In the genomic region with DNA sequence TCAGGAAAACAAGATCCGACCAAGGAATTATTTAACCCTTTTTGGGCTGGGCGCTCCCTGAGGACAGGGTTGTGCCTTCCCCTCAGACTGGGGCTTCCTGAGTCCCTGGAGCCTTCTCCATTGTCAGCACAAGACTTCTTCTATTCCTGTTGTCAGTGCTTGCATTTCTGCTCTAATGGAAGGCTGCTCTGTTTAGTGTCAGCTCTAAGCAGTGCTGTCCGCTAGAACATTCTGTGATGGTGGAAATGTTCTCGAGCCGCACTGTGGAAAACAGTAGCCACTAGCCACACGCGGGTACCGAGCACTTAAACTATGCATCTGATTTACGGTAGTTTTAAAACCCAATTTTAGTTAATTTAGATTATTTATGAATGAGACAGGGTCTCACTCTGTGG, we compare ENCODE assay signal across 17 cellular contexts.
"Had no signal": no experiment of that assay in that cellular context is flagged by ENCODE, and none has a peak within 500 bp of the region (broad histone marks: within the 10 kb centered on the region; RNA-seq: fewer than 3 reads in every experiment).

No MANE protein-coding gene starts in this region.

- H3K9me3 Mint-ChIP-seq: memory B cell; natural killer cell treated with Interleukin-12 subunit alpha and Interleukin-12 subunit beta and Interleukin-15 and Interleukin-18, amount 100 ng/mL, for 72 hours had no signal

- H3K27ac ChIP-seq: gastrocnemius medialis, left ventricle myocardium inferior, lower lobe of right lung, right atrium auricular region, tibial artery, upper lobe of left lung, vagina had no signal

- H3K4me3 Mint-ChIP-seq: memory B cell; natural killer cell treated with Interleukin-12 subunit alpha and Interleukin-12 subunit beta and Interleukin-15 and Interleukin-18, amount 100 ng/mL, for 72 hours had no signal

- H3K4me1 ChIP-seq: right atrium auricular region, tibial artery had no signal

- DNase-seq: effector memory CD4-positive, alpha-beta T cell; gastrocnemius medialis; kidney; left cardiac atrium; left ventricle myocardium inferior; lower lobe of right lung; midbrain; stimulated activated CD4-positive, alpha-beta T cell treated with anti-CD3 and anti-CD28 coated beads, Interleukin-2, amount 100 ng/mL, for 48 hours; stimulated activated naive CD4-positive, alpha-beta T cell treated with Interleukin-2 at 50 U/mL for 16 hours; tibial artery; upper lobe of left lung had no signal

- H3K27me3 ChIP-seq: gastrocnemius medialis, right atrium auricular region, upper lobe of left lung, vagina had no signal

- H3K27ac Mint-ChIP-seq: memory B cell; natural killer cell treated with Interleukin-12 subunit alpha and Interleukin-12 subunit beta and Interleukin-15 and Interleukin-18, amount 100 ng/mL, for 72 hours had no signal

- H3K4me1 Mint-ChIP-seq: memory B cell had no signal

- ATAC-seq: esophagus mucosa; gastrocnemius medialis; left cardiac atrium; natural killer cell treated with Interleukin-12 subunit alpha and Interleukin-12 subunit beta and Interleukin-15 and Interleukin-18, amount 100 ng/mL, for 72 hours had no signal

- H3K4me3 ChIP-seq: gastrocnemius medialis, left ventricle myocardium inferior, lower lobe of right lung, right atrium auricular region, smooth muscle cell, tibial artery, upper lobe of left lung, vagina had no signal

- H3K9me3 ChIP-seq: gastrocnemius medialis, left ventricle myocardium inferior, lower lobe of right lung, right atrium auricular region, tibial artery, upper lobe of left lung, vagina had no signal

- H3K36me3 Mint-ChIP-seq: memory B cell; natural killer cell treated with Interleukin-12 subunit alpha and Interleukin-12 subunit beta and Interleukin-15 and Interleukin-18, amount 100 ng/mL, for 72 hours had no signal

- H3K36me3 ChIP-seq: gastrocnemius medialis, left ventricle myocardium inferior, lower lobe of right lung, right atrium auricular region, tibial artery, upper lobe of left lung, vagina had no signal
